Comparison of ENCODE assay signal across 11 cellular contexts in the genomic region with DNA sequence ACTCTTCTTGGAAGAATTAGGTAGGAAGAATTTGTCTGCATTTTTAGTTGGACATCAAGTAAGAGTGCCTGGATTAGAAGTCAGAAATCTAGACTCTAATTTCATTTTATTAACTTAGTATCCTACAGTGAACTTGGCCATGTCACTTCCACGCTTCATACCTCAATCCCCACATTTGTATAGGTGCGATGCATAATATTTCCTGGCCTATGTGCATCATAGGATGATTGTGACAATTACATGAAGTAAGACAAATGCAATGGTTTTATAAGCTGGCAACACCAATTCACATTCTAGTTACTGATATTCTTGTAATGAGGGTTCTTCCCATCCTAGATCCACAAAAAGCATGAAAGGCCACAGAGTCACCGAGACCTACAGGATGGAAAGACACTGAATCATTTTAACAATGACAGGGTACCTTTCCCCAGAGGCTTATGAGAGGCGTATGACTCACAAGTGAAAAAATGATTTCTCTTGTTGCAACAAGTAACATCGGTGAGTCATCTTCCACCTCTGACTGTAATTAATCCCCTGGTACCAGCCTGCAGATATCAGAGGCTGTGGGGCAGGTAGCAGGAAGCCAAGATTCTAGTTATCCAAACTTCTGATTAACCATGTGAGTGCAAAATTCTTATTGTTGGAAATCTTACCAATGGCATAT. TPM values are rescaled to one million over a fixed set of nuclear protein-coding genes. Genes with fewer than 3 reads are reported as not detected.
DNase-seq lines count a peak whose midpoint lies in the region; ATAC-seq, FAIRE-seq and TF ChIP-seq lines count a peak whose summit lies in the region.
"Had no signal": no experiment of that assay in that cellular context is flagged by ENCODE, and none has a peak within 500 bp of the region (broad histone marks: within the 10 kb centered on the region; RNA-seq: fewer than 3 reads in every experiment).

No MANE protein-coding gene starts in this region.

- no peaks in the 10 kb centered on the region for H3K9me3 ChIP-seq in endothelial cell of umbilical vein (replicated peaks; ENCODE audit: control insufficient read depth, insufficient read depth, low read length)

- peak; percentile 95 for ATAC-seq in activated CD4-positive, alpha-beta T cell treated with anti-CD3 and anti-CD28 coated beads for 36 hours
- peak; percentile 39 for ATAC-seq in stimulated activated effector memory CD8-positive, alpha-beta T cell treated with anti-CD3 and anti-CD28 coated beads, Interleukin-12 subunit alpha, Interleukin-12 subunit beta, amount 100 ng/mL, for 72 hours
- ATAC-seq in natural killer cell (no peak), HG02798 (IDR thresholded peaks at IDR 0.05; ENCODE audit: poor library complexity, unreplicated experiment) (no peak)

- no peak overlapping the region for H2AFZ ChIP-seq in endothelial cell of umbilical vein (ENCODE audit: low read depth, low read length)

- dilution Hi-C loops in endothelial cell of umbilical vein (cut with MboI; ENCODE audit: extremely low pct_ligation_motif_present, low sequenced_read_pairs) = no loop called here

- H3K4me3 Mint-ChIP-seq in activated CD4-positive, alpha-beta T cell treated with anti-CD3 and anti-CD28 coated beads for 36 hours = no peak overlapping the region
- H3K4me3 Mint-ChIP-seq in stimulated activated effector memory CD8-positive, alpha-beta T cell treated with anti-CD3 and anti-CD28 coated beads, Interleukin-12 subunit alpha, Interleukin-12 subunit beta, amount 100 ng/mL, for 72 hours = no peak overlapping the region
- no peak overlapping the region for H3K4me3 Mint-ChIP-seq in natural killer cell

- no peaks in the 10 kb centered on the region for H3K27me3 ChIP-seq in endothelial cell of umbilical vein (ENCODE audit: control insufficient read depth in 2 of 2, insufficient read depth in 2 of 2, low read length in 2 of 2)

- peak; percentile 6 for DNase-seq in activated CD4-positive, alpha-beta T cell treated with anti-CD3 and anti-CD28 coated beads for 36 hours
- DNase-seq in activated CD4-positive, alpha-beta T cell treated with anti-CD3 and anti-CD28 coated beads, Interleukin-2, amount 50 U/mL, for 1 hour = no peak
- DNase-seq in NCI-H226 = peak; percentile 96
- DNase-seq in endothelial cell of umbilical vein (ENCODE audit: low read depth, low spot score) = no peak
- no peak for DNase-seq in stimulated activated effector memory CD8-positive, alpha-beta T cell treated with anti-CD3 and anti-CD28 coated beads, Interleukin-12 subunit alpha, Interleukin-12 subunit beta, amount 100 ng/mL, for 72 hours (ENCODE audit: low spot score in 2 of 2)
- DNase-seq in natural killer cell = no peak
- no peak for DNase-seq in germinal center (ENCODE audit: low spot score)
- DNase-seq: activated CD4-positive, alpha-beta T cell treated with anti-CD3 and anti-CD28 coated beads for 1 hour; AML-193; Kasumi-1 had no signal

- CTCF ChIA-PET in activated CD4-positive, alpha-beta T cell treated with anti-CD3 and anti-CD28 coated beads for 36 hours (lab: Charles Lee) = no interaction called here
- CTCF ChIA-PET in endothelial cell of umbilical vein (lab: Charles Lee) = no interaction called here

- H3K9me1 ChIP-seq in endothelial cell of umbilical vein (replicated peaks; ENCODE audit: control insufficient read depth, extremely low read depth, insufficient read depth, low read length) = no peaks in the 10 kb centered on the region

- no peak overlapping the region for H3K27ac Mint-ChIP-seq in activated CD4-positive, alpha-beta T cell treated with anti-CD3 and anti-CD28 coated beads for 36 hours
- no peak overlapping the region for H3K27ac Mint-ChIP-seq in stimulated activated effector memory CD8-positive, alpha-beta T cell treated with anti-CD3 and anti-CD28 coated beads, Interleukin-12 subunit alpha, Interleukin-12 subunit beta, amount 100 ng/mL, for 72 hours
- H3K27ac Mint-ChIP-seq in natural killer cell = no peak overlapping the region

- no peak overlapping the region for H3K27ac ChIP-seq in endothelial cell of umbilical vein (ENCODE audit: insufficient read depth, low read depth, low read length)

- no TSS peak for BruUV-seq in endothelial cell of umbilical vein (replicated peaks; lab: Mats Ljungman, UMichigan)

- H3K27me3 Mint-ChIP-seq in activated CD4-positive, alpha-beta T cell treated with anti-CD3 and anti-CD28 coated beads for 36 hours = peaks cover 3% of the 10 kb centered on the region
- H3K27me3 Mint-ChIP-seq in natural killer cell (ENCODE audit: low read depth in 2 of 2) = no peaks in the 10 kb centered on the region

- TF ChIP-seq POLR2A in endothelial cell of umbilical vein (IDR thresholded peaks at IDR 0.05; ENCODE audit: low read depth, low read length) = no peak

- H3K4me1 Mint-ChIP-seq in activated CD4-positive, alpha-beta T cell treated with anti-CD3 and anti-CD28 coated beads for 36 hours = no peaks in the 10 kb centered on the region
- H3K4me1 Mint-ChIP-seq in stimulated activated effector memory CD8-positive, alpha-beta T cell treated with anti-CD3 and anti-CD28 coated beads, Interleukin-12 subunit alpha, Interleukin-12 subunit beta, amount 100 ng/mL, for 72 hours = no peaks in the 10 kb centered on the region
- H3K4me1 Mint-ChIP-seq in natural killer cell = no peaks in the 10 kb centered on the region

- intact Hi-C loops in activated CD4-positive, alpha-beta T cell treated with anti-CD3 and anti-CD28 coated beads for 36 hours (cut with DNase I, micrococcal nuclease) = no loop called here
- intact Hi-C loops in endothelial cell of umbilical vein (cut with micrococcal nuclease) (no loop called here), natural killer cell (cut with micrococcal nuclease) (no loop called here)

- no peak for TF ChIP-seq CTCF in endothelial cell of umbilical vein (IDR thresholded peaks at IDR 0.05; ENCODE audit: extremely low read depth in 1 of 2, insufficient read depth in 1 of 2, low read depth in 1 of 2, low read length in 2 of 2)
- TF ChIP-seq CTCF in natural killer cell (IDR thresholded peaks at IDR 0.05) = no peak

- POLR2A ChIA-PET in activated CD4-positive, alpha-beta T cell treated with anti-CD3 and anti-CD28 coated beads for 36 hours (lab: Charles Lee) = no interaction called here
- POLR2A ChIA-PET in endothelial cell of umbilical vein (lab: Charles Lee) = no interaction called here

- H3K36me3 Mint-ChIP-seq in activated CD4-positive, alpha-beta T cell treated with anti-CD3 and anti-CD28 coated beads for 36 hours (ENCODE audit: low read depth) = no peaks in the 10 kb centered on the region
- H3K36me3 Mint-ChIP-seq in stimulated activated effector memory CD8-positive, alpha-beta T cell treated with anti-CD3 and anti-CD28 coated beads, Interleukin-12 subunit alpha, Interleukin-12 subunit beta, amount 100 ng/mL, for 72 hours = no peaks in the 10 kb centered on the region
- no peaks in the 10 kb centered on the region for H3K36me3 Mint-ChIP-seq in natural killer cell

- H3K4me3 ChIP-seq in endothelial cell of umbilical vein (replicated peaks in 1 of 3; ENCODE audit: insufficient read depth in 1 of 3, low read depth in 1 of 3, low read length in 3 of 3) = no peak overlapping the region

- H3K79me2 ChIP-seq in endothelial cell of umbilical vein (ENCODE audit: control insufficient read depth, insufficient read depth, low read length) = no peaks in the 10 kb centered on the region

- H3K9ac ChIP-seq in endothelial cell of umbilical vein (replicated peaks; ENCODE audit: extremely low read depth, insufficient read depth, low read length) = no peak overlapping the region

- no peaks in the 10 kb centered on the region for H3K36me3 ChIP-seq in endothelial cell of umbilical vein (ENCODE audit: control insufficient read depth in 2 of 2, extremely low read depth in 1 of 2, insufficient read depth in 2 of 2, low read length in 2 of 2)

- H4K20me1 ChIP-seq in endothelial cell of umbilical vein (replicated peaks; ENCODE audit: control insufficient read depth, extremely low read depth, insufficient read depth, low read length) = no peaks in the 10 kb centered on the region

- peaks cover 6% of the 10 kb centered on the region for H3K9me3 Mint-ChIP-seq in activated CD4-positive, alpha-beta T cell treated with anti-CD3 and anti-CD28 coated beads for 36 hours (ENCODE audit: low read depth)
- peaks cover 18% of the 10 kb centered on the region for H3K9me3 Mint-ChIP-seq in stimulated activated effector memory CD8-positive, alpha-beta T cell treated with anti-CD3 and anti-CD28 coated beads, Interleukin-12 subunit alpha, Interleukin-12 subunit beta, amount 100 ng/mL, for 72 hours
- H3K9me3 Mint-ChIP-seq in natural killer cell = peaks cover 10 to 11% of the 10 kb centered on the region in 2 donors

- no peaks in the 10 kb centered on the region for H3K4me1 ChIP-seq in endothelial cell of umbilical vein (ENCODE audit: control insufficient read depth, extremely low read depth, insufficient read depth, low read length)

- no peak for FAIRE-seq in endothelial cell of umbilical vein (lab: Jason Lieb, UNC)

- H3K4me2 ChIP-seq in endothelial cell of umbilical vein (ENCODE audit: insufficient read depth, low read length) = no peak overlapping the region

TF ChIP-seq in endothelial cell of umbilical vein, 7 proteins besides CTCF, POLR2A, EP300 and RAD21:
- TF ChIP-seq FOS (IDR thresholded peaks at IDR 0.05; ENCODE audit: borderline replicate concordance, insufficient read depth, low read length) = peak; percentile 18
- no peak for TF ChIP-seq JUN (IDR thresholded peaks at IDR 0.05; ENCODE audit: borderline replicate concordance, insufficient read depth, insufficient read length, low read depth)

RNA-seq across cellular contexts. Expression of gene OR5AK2, which starts 56.0 kb away (rescaled TPM):
- not detected for total RNA-seq in activated CD4-positive, alpha-beta T cell treated with anti-CD3 and anti-CD28 coated beads for 36 hours
- total RNA-seq in endothelial cell of umbilical vein (not detected in 2 replicates), natural killer cell (not detected)
- not detected in 2 replicates for polyA plus RNA-seq in endothelial cell of umbilical vein
- not detected in 2 replicates for polyA plus RNA-seq in endothelial cell of umbilical vein (2011; cell fraction: cytosol; rRNA removed)
- not detected in 2 replicates for polyA plus RNA-seq in endothelial cell of umbilical vein (2011; cell fraction: nucleus; rRNA removed)
- polyA plus RNA-seq in endothelial cell of umbilical vein (2012) = not detected in 2 replicates
- not detected in 2 replicates for polyA minus RNA-seq in endothelial cell of umbilical vein
- polyA minus RNA-seq in endothelial cell of umbilical vein (2011; cell fraction: cytosol; rRNA and poly(A)+ RNA removed) = not detected
- not detected in 2 replicates for polyA minus RNA-seq in endothelial cell of umbilical vein (2011; cell fraction: nucleus; rRNA and poly(A)+ RNA removed)

Comparison
In these comparisons a context has a peak if more than half of its experiments do, and no peak if none do; other contexts are left out.
1. DNase-seq: peak in activated CD4-positive, alpha-beta T cell treated with anti-CD3 and anti-CD28 coated beads for 36 hours (single experiment) and NCI-H226 (single experiment); none in activated CD4-positive, alpha-beta T cell treated with anti-CD3 and anti-CD28 coated beads, Interleukin-2, amount 50 U/mL, for 1 hour (single experiment), endothelial cell of umbilical vein (single experiment), stimulated activated effector memory CD8-positive, alpha-beta T cell treated with anti-CD3 and anti-CD28 coated beads, Interleukin-12 subunit alpha, Interleukin-12 subunit beta, amount 100 ng/mL, for 72 hours (0 of 2), natural killer cell (single experiment) and germinal center (single experiment).
2. ATAC-seq: peak in activated CD4-positive, alpha-beta T cell treated with anti-CD3 and anti-CD28 coated beads for 36 hours (single experiment) and stimulated activated effector memory CD8-positive, alpha-beta T cell treated with anti-CD3 and anti-CD28 coated beads, Interleukin-12 subunit alpha, Interleukin-12 subunit beta, amount 100 ng/mL, for 72 hours (single experiment); none in natural killer cell (0 of 3) and HG02798 (single experiment).